In genomic region chr2:16625201-16625729, GRCh38 we compare ENCODE assay signal across 9 cellular contexts. TPM values are rescaled to one million over a fixed set of nuclear protein-coding genes. Genes with fewer than 3 reads are reported as not detected.
DNase-seq lines count a peak whose midpoint lies in the region; ATAC-seq and TF ChIP-seq lines count a peak whose summit lies in the region.
"Had no signal": no experiment of that assay in that cellular context is flagged by ENCODE, and none has a peak within 500 bp of the region (broad histone marks: within the 10 kb centered on the region; RNA-seq: fewer than 3 reads in every experiment).

No MANE protein-coding gene starts in this region.

- H3K9me3 Mint-ChIP-seq in activated CD4-positive, alpha-beta T cell treated with anti-CD3 and anti-CD28 coated beads for 36 hours (ENCODE audit: low read depth): no peaks in the 10 kb centered on the region

- POLR2A ChIA-PET in activated CD4-positive, alpha-beta T cell treated with anti-CD3 and anti-CD28 coated beads for 36 hours (lab: Charles Lee): no interaction called here

- peaks cover 50% of the 10 kb centered on the region for H3K4me1 Mint-ChIP-seq in activated CD4-positive, alpha-beta T cell treated with anti-CD3 and anti-CD28 coated beads for 36 hours

- no peaks in the 10 kb centered on the region for H3K27me3 ChIP-seq in thyroid gland

- WGBS in thyroid gland, 2 donors: 30 to 35% methylated on average over 5 of the region's 5 CpGs

- peak overlapping the region; percentile 48 for H3K27ac Mint-ChIP-seq in activated CD4-positive, alpha-beta T cell treated with anti-CD3 and anti-CD28 coated beads for 36 hours

- peaks cover 0 to 5% of the 10 kb centered on the region in 2 donors for H3K36me3 ChIP-seq in thyroid gland

- ATAC-seq in activated CD4-positive, alpha-beta T cell treated with anti-CD3 and anti-CD28 coated beads for 36 hours: no peak
- no peak for ATAC-seq in HG03342 (IDR thresholded peaks at IDR 0.05; ENCODE audit: unreplicated experiment)
- ATAC-seq: HCT116 had no signal

- H3K9me3 ChIP-seq in thyroid gland: no peaks in the 10 kb centered on the region

- TF ChIP-seq POLR2A in thyroid gland (IDR thresholded peaks at IDR 0.05): no peak

- no peaks in the 10 kb centered on the region for H3K27me3 Mint-ChIP-seq in activated CD4-positive, alpha-beta T cell treated with anti-CD3 and anti-CD28 coated beads for 36 hours

- DNase-seq in activated CD4-positive, alpha-beta T cell treated with anti-CD3 and anti-CD28 coated beads for 36 hours: no peak
- no peak for DNase-seq in activated CD4-positive, alpha-beta T cell treated with anti-CD3 and anti-CD28 coated beads, Interleukin-2, amount 50 U/mL, for 1 hour
- DNase-seq in SKM-1 (lab: John Stamatoyannopoulos, UW; ENCODE audit: unreplicated experiment) (peak; percentile 98), kidney tubule cell (ENCODE audit: low spot score) (peak; percentile 35), thyroid gland (peak in 1 of 2 donors; percentile 48), SW 1271 (lab: John Stamatoyannopoulos, UW) (no peak)
- no peak for DNase-seq in activated effector memory CD4-positive, alpha-beta T cell treated with Interleukin-2 at 50 U/mL for 16 hours

- H3K4me1 ChIP-seq in thyroid gland: peaks cover 94 to 100% of the 10 kb centered on the region in 2 donors

- intact Hi-C loops in activated CD4-positive, alpha-beta T cell treated with anti-CD3 and anti-CD28 coated beads for 36 hours (cut with DNase I, micrococcal nuclease): no loop called here
- intact Hi-C loops in thyroid gland (cut with DNase I): no loop called here

- peak overlapping the region; percentile 84 to 90 (median 86) for H3K27ac ChIP-seq in thyroid gland

- no peak overlapping the region for H3K4me3 ChIP-seq in thyroid gland (replicated peaks in 1 of 3)

- CTCF ChIA-PET in activated CD4-positive, alpha-beta T cell treated with anti-CD3 and anti-CD28 coated beads for 36 hours (lab: Charles Lee): interaction anchor here (0.7 to 4.1 kb wide), 2 partner anchors 16 to 617 kb away, joined by 3 to 19 read pairs; no protein-coding TSS in a partner anchor

- no peak for TF ChIP-seq CTCF in thyroid gland (IDR thresholded peaks at IDR 0.05)

- no peaks in the 10 kb centered on the region for H3K36me3 Mint-ChIP-seq in activated CD4-positive, alpha-beta T cell treated with anti-CD3 and anti-CD28 coated beads for 36 hours (ENCODE audit: low read depth)

- H3K4me3 Mint-ChIP-seq in activated CD4-positive, alpha-beta T cell treated with anti-CD3 and anti-CD28 coated beads for 36 hours: no peak overlapping the region

RNA-seq across cellular contexts. Expression of gene CYRIA, which starts 40.4 kb away (rescaled TPM):
- total RNA-seq in activated CD4-positive, alpha-beta T cell treated with anti-CD3 and anti-CD28 coated beads for 36 hours: 1 to 10 TPM; 2.5 to 2.8 TPM
- total RNA-seq in thyroid gland: 10 to 100 TPM; 33.6 to 79.0 (median 50.0) TPM

Comparison
In these comparisons a context has a peak if more than half of its experiments do, and no peak if none do; other contexts are left out.
1. DNase-seq: peak in SKM-1 (single experiment) and kidney tubule cell (single experiment); none in activated CD4-positive, alpha-beta T cell treated with anti-CD3 and anti-CD28 coated beads for 36 hours (single experiment), activated CD4-positive, alpha-beta T cell treated with anti-CD3 and anti-CD28 coated beads, Interleukin-2, amount 50 U/mL, for 1 hour (single experiment), activated effector memory CD4-positive, alpha-beta T cell treated with Interleukin-2 at 50 U/mL for 16 hours (single experiment) and SW 1271 (0 of 2).
2. RNA of gene CYRIA, which starts 40.4 kb away (total RNA-seq): 33.6 to 79.0 TPM in thyroid gland; 2.5 to 2.8 TPM in activated CD4-positive, alpha-beta T cell treated with anti-CD3 and anti-CD28 coated beads for 36 hours; every median in the first group is over 4 times any median in the second.